Comparison of ENCODE assay signal across 33 cellular contexts in genomic region chr10:105494944-105495343, GRCh38.
"Had no signal": no experiment of that assay in that cellular context is flagged by ENCODE, and none has a peak within 500 bp of the region (broad histone marks: within the 10 kb centered on the region; RNA-seq: fewer than 3 reads in every experiment).

No MANE protein-coding gene starts in this region.

- FAIRE-seq: astrocyte, bronchial epithelial cell had no signal

- H3K27ac ChIP-seq: adrenal gland, ascending aorta, body of pancreas, brain microvascular endothelial cell, breast epithelium, cardiac muscle cell had no signal

- H3K27me3 ChIP-seq: adrenal gland, ascending aorta, body of pancreas, brain microvascular endothelial cell, breast epithelium, cardiac muscle cell had no signal

- H3K36me3 ChIP-seq: adrenal gland, ascending aorta, brain microvascular endothelial cell, breast epithelium, cardiac muscle cell had no signal

- DNase-seq: activated effector memory CD4-positive, alpha-beta T cell treated with anti-CD3 and anti-CD28 coated beads, Interleukin-2, amount 50 U/mL, for 16 hours; activated effector memory CD4-positive, alpha-beta T cell treated with Interleukin-2 at 50 U/mL for 16 hours; activated gamma-delta T cell; activated gamma-delta T cell treated with Interleukin-2 at 50 U/mL for 16 hours; activated naive CD4-positive, alpha-beta T cell; activated naive CD4-positive, alpha-beta T cell treated with anti-CD3 and anti-CD28 coated beads for 36 hours; activated naive CD4-positive, alpha-beta T cell treated with anti-CD3 and anti-CD28 coated beads, Interleukin-2, amount 10 ng/mL, durations not matched to agents 7 days and 5 days; activated naive CD4-positive, alpha-beta T cell treated with anti-CD3 and anti-CD28 coated beads, Interleukin-2, amount 50 U/mL, for 16 hours; activated naive CD4-positive, alpha-beta T cell treated with Interleukin-2 at 50 U/mL for 16 hours; activated naive CD8-positive, alpha-beta T cell treated with anti-CD3 and anti-CD28 coated beads for 36 hours; activated naive CD8-positive, alpha-beta T cell treated with anti-CD3 and anti-CD28 coated beads, Interleukin-2, amount 10 ng/mL, durations not matched to agents 7 days and 5 days; activated naive CD8-positive, alpha-beta T cell treated with anti-CD3 and anti-CD28 coated beads, Interleukin-2, amount 50 U/mL, for 24 hours; activated T-cell treated with anti-CD3 and anti-CD28 coated beads, Interleukin-2, amount 50 U/mL, for 24 hours; activated T-cell treated with anti-CD3 and anti-CD28 coated beads, Interleukin-2, amount 50 U/mL, for 4 hours; activated T-cell treated with anti-CD3 and anti-CD28 coated beads, Interleukin-2, amount 50 U/mL, for 48 hours; activated T-cell treated with anti-CD3 and anti-CD28 coated beads, Interleukin-2, amount 50 U/mL, for 72 hours; adrenal gland; amniotic stem cell; amygdala; anterior cingulate cortex; aorta; body of pancreas; brain microvascular endothelial cell; caudate nucleus; central memory CD4-positive, alpha-beta T cell; cerebellar nuclear complex had no signal

- H3K4me3 ChIP-seq: adrenal gland, ascending aorta, body of pancreas, breast epithelium, cardiac muscle cell had no signal

- ATAC-seq: activated naive CD4-positive, alpha-beta T cell treated with anti-CD3 and anti-CD28 coated beads, Interleukin-2, amount 50 U/mL, for 72 hours; activated naive CD8-positive, alpha-beta T cell treated with anti-CD3 and anti-CD28 coated beads, Interleukin-2, amount 50 U/mL, for 24 hours; activated T-cell treated with anti-CD3 and anti-CD28 coated beads, Interleukin-2, amount 50 U/mL, for 4 hours; activated T-cell treated with anti-CD3 and anti-CD28 coated beads, Interleukin-2, amount 50 U/mL, for 72 hours; activated T-helper 17 cell treated with anti-CD3 and anti-CD28 coated beads, Interleukin-2, amount 50 U/mL, for 72 hours; body of pancreas had no signal

- H3K4me1 ChIP-seq: adrenal gland, ascending aorta, body of pancreas, breast epithelium had no signal

- H3K9me3 ChIP-seq: adrenal gland, ascending aorta, body of pancreas, breast epithelium had no signal
